21 cellular contexts compared by ENCODE assay signal in the genomic region with DNA sequence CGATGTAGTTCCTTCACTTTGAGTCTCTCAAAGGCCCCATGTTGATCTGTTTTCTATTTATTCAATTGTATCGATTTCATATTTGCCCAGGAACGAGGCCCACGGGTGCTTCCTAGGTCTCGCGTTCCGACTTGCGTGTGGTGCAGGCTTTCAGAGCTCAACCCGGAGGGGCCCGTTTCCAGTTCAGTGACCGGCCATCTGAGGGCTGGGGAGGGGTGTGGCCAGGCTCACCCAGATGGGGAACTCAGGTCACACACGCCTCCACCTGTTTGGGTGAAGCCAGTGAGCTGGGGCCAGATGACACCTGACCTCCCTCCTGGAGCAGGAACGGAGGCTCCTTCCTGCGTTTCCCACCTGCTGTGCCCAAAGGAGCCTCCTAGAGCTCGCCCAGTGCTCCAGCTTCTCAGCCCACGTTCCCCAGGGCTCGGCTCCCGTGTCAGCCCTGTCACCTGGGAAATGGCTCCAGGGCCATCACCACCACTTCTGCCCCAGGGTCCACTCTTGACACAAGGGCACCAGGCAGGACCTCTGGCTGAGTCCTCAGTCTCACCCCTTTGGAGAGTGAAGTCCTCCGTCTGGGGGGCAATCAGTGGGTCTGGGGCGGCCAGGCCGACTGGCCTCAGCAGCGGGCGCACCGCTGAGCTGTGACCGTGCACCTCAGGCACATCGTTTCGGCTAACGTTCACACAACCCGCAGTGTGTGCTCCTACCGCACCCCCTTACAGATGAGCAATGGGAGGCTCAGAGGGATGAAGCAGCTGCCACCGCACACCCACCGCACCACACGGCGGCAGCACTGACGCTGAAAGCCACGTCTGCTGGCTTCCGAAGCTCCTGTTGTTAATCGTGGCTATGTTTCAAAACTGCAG. TPM values are rescaled to one million over a fixed set of nuclear protein-coding genes. Genes with fewer than 3 reads are reported as not detected.
A peak's percentile ranks its signal among the peaks of the same experiment; 100 is the strongest.
DNase-seq lines count a peak whose midpoint lies in the region; ATAC-seq, FAIRE-seq and TF ChIP-seq lines count a peak whose summit lies in the region.
"Had no signal": no experiment of that assay in that cellular context is flagged by ENCODE, and none has a peak within 500 bp of the region (broad histone marks: within the 10 kb centered on the region; RNA-seq: fewer than 3 reads in every experiment).

No MANE protein-coding gene starts in this region.

- H3K9me3 ChIP-seq in left ventricle myocardium inferior (replicated peaks) (no peaks in the 10 kb centered on the region), neuronal stem cell (replicated peaks in 1 of 2; ENCODE audit: control insufficient read depth in 2 of 2, insufficient read depth in 1 of 2, low read depth in 1 of 2, low read length in 2 of 2) (peaks cover 0 to 7% of the 10 kb centered on the region in 2 donors), pancreas (no peaks in the 10 kb centered on the region), ovary (no peaks in the 10 kb centered on the region)
- H3K9me3 ChIP-seq: BE2C had no signal

- no peak overlapping the region for H4K8ac ChIP-seq in neuronal stem cell (ENCODE audit: low read depth, low read length)

- H3K27me3 ChIP-seq in left ventricle myocardium inferior (ENCODE audit: low read depth) (peaks cover 18% of the 10 kb centered on the region), neuronal stem cell (ENCODE audit: control insufficient read depth in 3 of 3, insufficient read depth in 3 of 3, low read depth in 1 of 3, low read length in 3 of 3) (peaks cover 0 to 10% (median 0%) of the 10 kb centered on the region in 3 experiments), pancreas (no peaks in the 10 kb centered on the region), ovary (no peaks in the 10 kb centered on the region)

- H3K9me3 Mint-ChIP-seq in WTC11: peaks cover 13% of the 10 kb centered on the region; the same call in 1 of the 2 replicates
- H3K9me3 Mint-ChIP-seq in activated CD4-positive, alpha-beta T cell treated with anti-CD3 and anti-CD28 coated beads for 36 hours (ENCODE audit: low read depth): no peaks in the 10 kb centered on the region

- H3K18ac ChIP-seq in neuronal stem cell (ENCODE audit: low read length): no peak overlapping the region

- H2AK5ac ChIP-seq in neuronal stem cell (ENCODE audit: low read depth, low read length): no peak overlapping the region

- no peak overlapping the region for H2BK120ac ChIP-seq in neuronal stem cell (ENCODE audit: low read depth, low read length)

- H3K4me3 Mint-ChIP-seq in WTC11: no peak overlapping the region
- no peak overlapping the region for H3K4me3 Mint-ChIP-seq in activated CD4-positive, alpha-beta T cell treated with anti-CD3 and anti-CD28 coated beads for 36 hours
- H3K4me3 Mint-ChIP-seq: CD4-positive, alpha-beta memory T cell had no signal

- TF ChIP-seq EP300 in ovary (IDR thresholded peaks at IDR 0.05): no peak

- WGBS in neuronal stem cell (ENCODE audit: extremely low coverage in 2 of 2, insufficient read length in 2 of 2, insufficient replicate concordance in 1 of 2), 2 donors: no CpG with 5 or more reads among the region's 38 CpGs
- 94 to 95% methylated on average over 38 of the region's 38 CpGs for WGBS in pancreas, 2 donors
- WGBS in ovary, 3 donors: 86 to 87% (median 86%) methylated on average over 30 to 38 of the region's 38 CpGs

- H3K27me3 Mint-ChIP-seq in WTC11 (ENCODE audit: low read depth): no peaks in the 10 kb centered on the region; the same call in 1 of the 2 replicates
- H3K27me3 Mint-ChIP-seq in activated CD4-positive, alpha-beta T cell treated with anti-CD3 and anti-CD28 coated beads for 36 hours: no peaks in the 10 kb centered on the region
- H3K27me3 Mint-ChIP-seq: CD4-positive, alpha-beta memory T cell had no signal

- peaks cover 14% of the 10 kb centered on the region for H3K4me1 ChIP-seq in left ventricle myocardium inferior
- H3K4me1 ChIP-seq in neuronal stem cell (ENCODE audit: control insufficient read depth in 2 of 2, insufficient read depth in 1 of 2, low read depth in 1 of 2, low read length in 2 of 2): no peaks in the 10 kb centered on the region
- no peaks in the 10 kb centered on the region for H3K4me1 ChIP-seq in pancreas
- H3K4me1 ChIP-seq in ovary (ENCODE audit: insufficient read depth): peaks cover 7% of the 10 kb centered on the region
- H3K4me1 ChIP-seq: BE2C had no signal

- CTCF ChIA-PET in WTC11 (lab: Charles Lee): interaction anchor here (0.6 to 2.5 kb wide), 12 partner anchors 10 to 709 kb away, joined by 3 to 8 read pairs (median 4); a partner anchor contains a TSS
- CTCF ChIA-PET in activated CD4-positive, alpha-beta T cell treated with anti-CD3 and anti-CD28 coated beads for 36 hours (lab: Charles Lee): no interaction called here

- H3K36me3 Mint-ChIP-seq in WTC11: peaks cover 2% of the 10 kb centered on the region; the same call in 1 of the 2 replicates
- H3K36me3 Mint-ChIP-seq in activated CD4-positive, alpha-beta T cell treated with anti-CD3 and anti-CD28 coated beads for 36 hours (ENCODE audit: low read depth): peaks cover 15% of the 10 kb centered on the region

- H3K23ac ChIP-seq in neuronal stem cell (ENCODE audit: low read depth, low read length, poor library complexity): peak overlapping the region; percentile 85

- peak; percentile 11 for DNase-seq in left ventricle myocardium inferior
- DNase-seq in cardiac septum (ENCODE audit: low spot score): no peak
- no peak for DNase-seq in WTC11 (ENCODE audit: low spot score)
- no peak for DNase-seq in neuronal stem cell (ENCODE audit: low spot score)
- DNase-seq in pancreas: no peak
- DNase-seq in activated CD4-positive, alpha-beta T cell treated with anti-CD3 and anti-CD28 coated beads for 36 hours: no peak
- no peak for DNase-seq in ovary
- DNase-seq: BE2C; Calu3; CD4-positive, alpha-beta memory T cell; GF-D8; NCI-H1417 treated with DMSO at 0.1 percent for 48 hours; NCI-H187 treated with DMSO at 0.1 percent for 48 hours; NCI-H345; NCI-H526 treated with DMSO at 0.1 percent for 48 hours; NK-92 treated with Interleukin-12 subunit alpha and Interleukin-12 subunit beta, amount 100 ng/mL, for 24 hours; RPMI8226; SIG-M5 had no signal

- H2BK12ac ChIP-seq in neuronal stem cell (ENCODE audit: low read length): no peak overlapping the region

- H3K4me3 ChIP-seq in left ventricle myocardium inferior (no peak overlapping the region), neuronal stem cell (ENCODE audit: low read length in 2 of 2) (no peak overlapping the region), pancreas (no peak overlapping the region), ovary (no peak overlapping the region)

- TF ChIP-seq CTCF in left ventricle myocardium inferior (IDR thresholded peaks at IDR 0.05; ENCODE audit: borderline replicate concordance): no peak
- no peak for TF ChIP-seq CTCF in WTC11 (IDR thresholded peaks at IDR 0.05)
- TF ChIP-seq CTCF in pancreas (IDR thresholded peaks at IDR 0.05): no peak
- no peak for TF ChIP-seq CTCF in ovary (IDR thresholded peaks at IDR 0.05)

- H3K4ac ChIP-seq in neuronal stem cell (ENCODE audit: low read length): no peak overlapping the region

- intact Hi-C loops in left ventricle myocardium inferior (cut with micrococcal nuclease) (no loop called here), cardiac septum (cut with DNase I) (no loop called here), pancreas (cut with DNase I) (loop anchor here in 1 of 3 donors (10.0 kb wide), 1 partner anchor 63 kb away; no protein-coding TSS in a partner anchor), ovary (cut with DNase I) (loop anchor here in 2 of 4 donors (10.0 kb wide), 1 partner anchor 703 kb away; no protein-coding TSS in a partner anchor)
- intact Hi-C loops in activated CD4-positive, alpha-beta T cell treated with anti-CD3 and anti-CD28 coated beads for 36 hours (cut with DNase I, micrococcal nuclease): no loop called here

- H3K4me1 Mint-ChIP-seq in WTC11: no peaks in the 10 kb centered on the region
- H3K4me1 Mint-ChIP-seq in activated CD4-positive, alpha-beta T cell treated with anti-CD3 and anti-CD28 coated beads for 36 hours: no peaks in the 10 kb centered on the region
- H3K4me1 Mint-ChIP-seq: CD4-positive, alpha-beta memory T cell had no signal

- no peak overlapping the region for H2AFZ ChIP-seq in neuronal stem cell (ENCODE audit: low read length)

- H3K79me1 ChIP-seq in neuronal stem cell (ENCODE audit: low read depth, low read length): no peaks in the 10 kb centered on the region

- H3K36me3 ChIP-seq in left ventricle myocardium inferior (peaks cover 15% of the 10 kb centered on the region), neuronal stem cell (replicated peaks in 1 of 2; ENCODE audit: control insufficient read depth in 2 of 2, insufficient read depth in 2 of 2, low read length in 2 of 2) (peaks cover 0 to 2% of the 10 kb centered on the region in 2 donors), pancreas (no peaks in the 10 kb centered on the region), ovary (no peaks in the 10 kb centered on the region)
- H3K36me3 ChIP-seq: BE2C had no signal

- no peak for TF ChIP-seq POLR2A in ovary (IDR thresholded peaks at IDR 0.05)

- FAIRE-seq in pancreas (lab: Jason Lieb, UNC): no peak
- FAIRE-seq: A204.1 had no signal

- H3K27ac Mint-ChIP-seq in WTC11: no peak overlapping the region
- H3K27ac Mint-ChIP-seq in activated CD4-positive, alpha-beta T cell treated with anti-CD3 and anti-CD28 coated beads for 36 hours: no peak overlapping the region
- H3K27ac Mint-ChIP-seq: CD4-positive, alpha-beta memory T cell had no signal

- H2BK5ac ChIP-seq in neuronal stem cell (ENCODE audit: low read length): no peak overlapping the region

- H2BK15ac ChIP-seq in neuronal stem cell (ENCODE audit: low read length): no peak overlapping the region

- no peak overlapping the region for H3K14ac ChIP-seq in neuronal stem cell (ENCODE audit: low read length)

- no peak overlapping the region for H3K4me2 ChIP-seq in neuronal stem cell (ENCODE audit: insufficient read depth, low read length, poor library complexity, severe bottlenecking)

- no peak overlapping the region for H4K91ac ChIP-seq in neuronal stem cell (ENCODE audit: low read depth, low read length, poor library complexity)

- ATAC-seq in WTC11 (peak; percentile 39), pancreas (no peak), HG02970 (IDR thresholded peaks at IDR 0.05; ENCODE audit: low FRiP score, unreplicated experiment) (no peak)
- ATAC-seq in activated CD4-positive, alpha-beta T cell treated with anti-CD3 and anti-CD28 coated beads for 36 hours: no peak

- H3K27ac ChIP-seq in left ventricle myocardium inferior (replicated peaks): no peak overlapping the region
- H3K27ac ChIP-seq in neuronal stem cell (replicated peaks; ENCODE audit: low read length): no peak overlapping the region
- H3K27ac ChIP-seq in pancreas: no peak overlapping the region
- H3K27ac ChIP-seq in ovary: no peak overlapping the region

- no peak overlapping the region for H3K9ac ChIP-seq in neuronal stem cell (ENCODE audit: low read depth, low read length, poor library complexity)

- POLR2A ChIA-PET in WTC11 (lab: Charles Lee): no interaction called here
- POLR2A ChIA-PET in activated CD4-positive, alpha-beta T cell treated with anti-CD3 and anti-CD28 coated beads for 36 hours (lab: Charles Lee): no interaction called here

RNA-seq across cellular contexts. Expression of a gene that starts 18.0 kb away (rescaled TPM):
- total RNA-seq in left ventricle myocardium inferior: 0.33 TPM
- total RNA-seq in cardiac septum: 0.16 TPM
- total RNA-seq in WTC11 (2021): 0.09 to 0.14 TPM in 2 of 3 replicates, not detected in the other
- polyA plus RNA-seq in neuronal stem cell (2013, experiment 1 of 2): 0.01 TPM
- polyA plus RNA-seq in neuronal stem cell (2013, experiment 2 of 2): not detected
- under 1 TPM; 0.16 to 0.78 (median 0.42) TPM for total RNA-seq in pancreas
- polyA plus RNA-seq in pancreas: 1 to 10 TPM in 1 of 2 donors, under 1 TPM in 1; 0.61 to 1.2 TPM
- not detected for total RNA-seq in activated CD4-positive, alpha-beta T cell treated with anti-CD3 and anti-CD28 coated beads for 36 hours
- 1 to 10 TPM in 2 of 7 donors, under 1 TPM in 5; 0.22 to 1.5 (median 0.45) TPM for total RNA-seq in ovary
- polyA plus RNA-seq in ovary: under 1 TPM; 0.23 to 0.70 TPM
- total RNA-seq: Calu3; CD4-positive, alpha-beta memory T cell; OCI-LY7 had no signal
- polyA plus RNA-seq: CD4-positive, alpha-beta memory T cell had no signal

RNA-seq across cellular contexts. Expression of a gene that starts 26.7 kb away (rescaled TPM):
- total RNA-seq in left ventricle myocardium inferior (10.2 TPM), cardiac septum (12.2 TPM), WTC11 (2021) (14.1 to 15.7 TPM (median 15.3 TPM) in 3 replicates), pancreas (10 to 100 TPM in 2 of 6 donors, 1 to 10 TPM in 4; 7.3 to 14.7 (median 8.0) TPM), ovary (10 to 100 TPM; 12.4 to 24.9 (median 22.5) TPM)
- 12.3 TPM for polyA plus RNA-seq in neuronal stem cell (2013, experiment 1 of 2)
- 12.6 TPM for polyA plus RNA-seq in neuronal stem cell (2013, experiment 2 of 2)
- polyA plus RNA-seq in pancreas (10 to 100 TPM; 14.2 to 17.6 TPM), ovary (10 to 100 TPM; 11.0 to 16.5 TPM)
- total RNA-seq in activated CD4-positive, alpha-beta T cell treated with anti-CD3 and anti-CD28 coated beads for 36 hours: 10 to 100 TPM; 21.2 to 22.1 TPM

RNA-seq across cellular contexts. Expression of a gene that starts 38.3 kb away (rescaled TPM):
- total RNA-seq in left ventricle myocardium inferior: 1.5 TPM
- total RNA-seq in cardiac septum: 2.6 TPM
- 0.18 to 0.28 TPM (median 0.21 TPM) in 3 replicates for total RNA-seq in WTC11 (2021)
- 0.15 TPM for polyA plus RNA-seq in neuronal stem cell (2013, experiment 1 of 2)
- polyA plus RNA-seq in neuronal stem cell (2013, experiment 2 of 2): 0.12 TPM
- under 1 TPM in 3 of 6 donors, not detected in 3; 0.06 to 0.17 (median 0.12) TPM for total RNA-seq in pancreas
- under 1 TPM; 0.19 to 0.23 TPM for polyA plus RNA-seq in pancreas
- total RNA-seq in activated CD4-positive, alpha-beta T cell treated with anti-CD3 and anti-CD28 coated beads for 36 hours: not detected
- 1 to 10 TPM in 1 of 7 donors, under 1 TPM in 6; 0.10 to 1.3 (median 0.35) TPM for total RNA-seq in ovary
- 1 to 10 TPM in 1 of 2 donors, under 1 TPM in 1; 0.47 to 2.5 TPM for polyA plus RNA-seq in ovary
- total RNA-seq: CD4-positive, alpha-beta memory T cell; OCI-LY7 had no signal
- polyA plus RNA-seq: CD4-positive, alpha-beta memory T cell had no signal

RNA-seq across cellular contexts. Expression of a gene that starts 50.1 kb away (rescaled TPM):
- 0.38 TPM for total RNA-seq in left ventricle myocardium inferior
- total RNA-seq in cardiac septum: 1.2 TPM
- total RNA-seq in WTC11 (2021): 0.23 to 0.34 TPM (median 0.33 TPM) in 3 replicates
- 0.04 TPM for polyA plus RNA-seq in neuronal stem cell (2013, experiment 1 of 2)
- polyA plus RNA-seq in neuronal stem cell (2013, experiment 2 of 2): 0.07 TPM
- under 1 TPM in 4 of 6 donors, not detected in 2; 0.06 to 0.18 (median 0.13) TPM for total RNA-seq in pancreas
- polyA plus RNA-seq in pancreas: under 1 TPM; 0.07 to 0.08 TPM
- total RNA-seq in activated CD4-positive, alpha-beta T cell treated with anti-CD3 and anti-CD28 coated beads for 36 hours: not detected
- under 1 TPM in 6 of 7 donors, not detected in 1; 0.10 to 0.51 (median 0.34) TPM for total RNA-seq in ovary
- polyA plus RNA-seq in ovary: 1 to 10 TPM in 1 of 2 donors, under 1 TPM in 1; 0.51 to 1.3 TPM
- total RNA-seq: CD4-positive, alpha-beta memory T cell had no signal
- polyA plus RNA-seq: CD4-positive, alpha-beta memory T cell had no signal
